In genomic region chr6:40894962-40895799, GRCh38 we compare ENCODE assay signal across 8 cellular contexts.
DNase-seq lines count a peak whose midpoint lies in the region; ATAC-seq and TF ChIP-seq lines count a peak whose summit lies in the region.

No MANE protein-coding gene starts in this region.

- no peaks in the 10 kb centered on the region for H3K9me3 Mint-ChIP-seq in HFFc6
- peaks cover 0 to 1% (median 0%) of the 10 kb centered on the region in 11 donors for H3K9me3 Mint-ChIP-seq in naive thymus-derived CD4-positive, alpha-beta T cell

- peaks cover 6% of the 10 kb centered on the region; the same call in 1 of the 2 replicates for H3K4me1 Mint-ChIP-seq in HFFc6 (ENCODE audit: low read depth)
- no peaks in the 10 kb centered on the region for H3K4me1 Mint-ChIP-seq in naive thymus-derived CD4-positive, alpha-beta T cell

- intact Hi-C loops in naive thymus-derived CD4-positive, alpha-beta T cell (cut with micrococcal nuclease) = no loop called here

- peak; percentile 81 for TF ChIP-seq CTCF in HFFc6 (IDR thresholded peaks at IDR 0.05)
- peak; percentile 78 for TF ChIP-seq CTCF in WI38 (IDR thresholded peaks at IDR 0.05; ENCODE audit: low read depth, low read length)

- H3K4me3 Mint-ChIP-seq in HFFc6 = no peak overlapping the region
- H3K4me3 Mint-ChIP-seq in naive thymus-derived CD4-positive, alpha-beta T cell = no peak overlapping the region

- peaks cover 16% of the 10 kb centered on the region for H3K27me3 Mint-ChIP-seq in HFFc6 (ENCODE audit: insufficient read depth)
- H3K27me3 Mint-ChIP-seq in naive thymus-derived CD4-positive, alpha-beta T cell = peaks cover 0 to 13% (median 4%) of the 10 kb centered on the region in 5 donors

- ATAC-seq in naive thymus-derived CD4-positive, alpha-beta T cell = no peak
- no peak for ATAC-seq in GM21619 (IDR thresholded peaks at IDR 0.05; ENCODE audit: unreplicated experiment)

- no peaks in the 10 kb centered on the region for H3K9me3 ChIP-seq in naive thymus-derived CD4-positive, alpha-beta T cell (ENCODE audit: control insufficient read depth in 2 of 3, low read length in 3 of 3)

- no peaks in the 10 kb centered on the region for H3K27me3 ChIP-seq in naive thymus-derived CD4-positive, alpha-beta T cell (ENCODE audit: control insufficient read depth in 2 of 2, insufficient read depth in 2 of 2, low read length in 2 of 2)

- H3K36me3 Mint-ChIP-seq in HFFc6 (ENCODE audit: low read depth) = no peaks in the 10 kb centered on the region
- no peaks in the 10 kb centered on the region for H3K36me3 Mint-ChIP-seq in naive thymus-derived CD4-positive, alpha-beta T cell

- CTCF ChIA-PET in naive thymus-derived CD4-positive, alpha-beta T cell (lab: Charles Lee) = no interaction called here

- peak; percentile 64 for DNase-seq in HFFc6
- peak; percentile 81 for DNase-seq in hepatic stellate cell (ENCODE audit: low spot score)
- peak in 32 of 49 donors; percentile 2 to 57 (median 24) for DNase-seq in substantia nigra (lab: John Stamatoyannopoulos, UW)
- no peak for DNase-seq in naive thymus-derived CD4-positive, alpha-beta T cell
- DNase-seq in NCI-H510A treated with DMSO at 0.1 percent for 48 hours (lab: John Stamatoyannopoulos, UW) = no peak
- no peak for DNase-seq in middle frontal gyrus (ENCODE audit: extremely low spot score, low spot score)

- no peak overlapping the region for H3K4me3 ChIP-seq in WI38 (ENCODE audit: low read depth, low read length)
- no peak overlapping the region for H3K4me3 ChIP-seq in naive thymus-derived CD4-positive, alpha-beta T cell (ENCODE audit: low read length)

- no peak overlapping the region for H3K27ac ChIP-seq in substantia nigra (ENCODE audit: low read depth, low read length, poor library complexity, severe bottlenecking)
- H3K27ac ChIP-seq in naive thymus-derived CD4-positive, alpha-beta T cell (ENCODE audit: low read depth, low read length) = no peak overlapping the region

- H3K4me1 ChIP-seq in naive thymus-derived CD4-positive, alpha-beta T cell (ENCODE audit: control insufficient read depth in 2 of 2, insufficient read depth in 2 of 2, low read length in 2 of 2) = no peaks in the 10 kb centered on the region

- POLR2A ChIA-PET in naive thymus-derived CD4-positive, alpha-beta T cell (lab: Charles Lee) = no interaction called here

- H3K27ac Mint-ChIP-seq in HFFc6 = no peak overlapping the region
- no peak overlapping the region for H3K27ac Mint-ChIP-seq in naive thymus-derived CD4-positive, alpha-beta T cell

- H3K36me3 ChIP-seq in naive thymus-derived CD4-positive, alpha-beta T cell (ENCODE audit: control insufficient read depth in 2 of 3, insufficient read depth in 3 of 3, low read length in 3 of 3) = no peaks in the 10 kb centered on the region

Comparison
In these comparisons a context has a peak if more than half of its experiments do, and no peak if none do; other contexts are left out.
1. DNase-seq: peak in HFFc6 (single experiment), hepatic stellate cell (single experiment) and substantia nigra (32 of 49); none in naive thymus-derived CD4-positive, alpha-beta T cell (0 of 9), NCI-H510A treated with DMSO at 0.1 percent for 48 hours (single experiment) and middle frontal gyrus (single experiment).